ENCODE assay signal across 18 cellular contexts in the genomic region with DNA sequence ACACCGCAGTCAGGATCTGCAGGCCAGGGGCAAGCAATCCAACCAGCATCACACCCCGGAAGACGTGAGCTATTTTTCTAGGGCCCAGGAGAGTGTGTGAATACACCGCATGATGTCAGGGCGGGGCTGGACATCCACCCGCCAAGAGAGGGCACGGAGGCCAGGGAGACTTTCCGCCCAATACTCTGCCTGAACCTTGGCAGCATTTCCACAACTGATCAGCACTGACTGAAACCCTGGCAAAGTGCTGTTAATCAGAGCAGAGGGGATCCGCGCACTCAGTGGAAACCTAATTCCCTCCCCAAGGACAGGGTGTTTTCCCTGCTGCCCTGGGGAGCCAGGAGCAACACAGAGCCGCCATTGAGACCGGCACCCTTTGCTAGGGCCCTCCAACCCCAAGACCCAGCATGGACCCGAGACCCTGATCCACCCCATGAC.
"Had no signal": no experiment of that assay in that cellular context is flagged by ENCODE, and none has a peak within 500 bp of the region (broad histone marks: within the 10 kb centered on the region; RNA-seq: fewer than 3 reads in every experiment).

No MANE protein-coding gene starts in this region.

- ATAC-seq: activated CD4-positive, alpha-beta T cell treated with anti-CD3 and anti-CD28 coated beads for 36 hours; activated T-cell treated with anti-CD3 and anti-CD28 coated beads, Interleukin-2, amount 50 U/mL, for 72 hours; mucosa of descending colon; naive thymus-derived CD8-positive, alpha-beta T cell had no signal

- H3K27me3 Mint-ChIP-seq: activated CD4-positive, alpha-beta memory T cell treated with anti-CD3 and anti-CD28 coated beads, Interleukin-2, amount 10 ng/mL, durations not matched to agents 7 days and 5 days; activated CD4-positive, alpha-beta T cell treated with anti-CD3 and anti-CD28 coated beads for 36 hours; naive thymus-derived CD8-positive, alpha-beta T cell; progenitor cell of endocrine pancreas; type B pancreatic cell had no signal

- H3K27me3 ChIP-seq: colonic mucosa had no signal

- DNase-seq: activated CD4-positive, alpha-beta memory T cell treated with anti-CD3 and anti-CD28 coated beads, Interleukin-2, amount 10 ng/mL, durations not matched to agents 7 days and 5 days; activated CD4-positive, alpha-beta T cell treated with anti-CD3 and anti-CD28 coated beads for 36 hours; activated naive CD4-positive, alpha-beta T cell treated with Interleukin-2 at 50 U/mL for 16 hours; activated T-cell treated with anti-CD3 and anti-CD28 coated beads, Interleukin-2, amount 50 U/mL, for 72 hours; caudate nucleus; colonic mucosa; hypothalamus; immature natural killer cell; left cardiac atrium; mucosa of descending colon; naive thymus-derived CD8-positive, alpha-beta T cell; nucleus accumbens; stimulated activated CD4-positive, alpha-beta T cell treated with anti-CD3 and anti-CD28 coated beads, Interleukin-15, amount 100 ng/mL, for 24 hours; T-helper 1 cell had no signal

- H3K9me3 Mint-ChIP-seq: activated CD4-positive, alpha-beta memory T cell treated with anti-CD3 and anti-CD28 coated beads, Interleukin-2, amount 10 ng/mL, durations not matched to agents 7 days and 5 days; activated T-cell treated with anti-CD3 and anti-CD28 coated beads, Interleukin-2, amount 50 U/mL, for 72 hours; immature natural killer cell; naive thymus-derived CD8-positive, alpha-beta T cell; type B pancreatic cell had no signal

- H3K27ac ChIP-seq: colonic mucosa, SK-N-MC, VCaP had no signal

- H3K4me3 Mint-ChIP-seq: activated CD4-positive, alpha-beta memory T cell treated with anti-CD3 and anti-CD28 coated beads, Interleukin-2, amount 10 ng/mL, durations not matched to agents 7 days and 5 days; activated CD4-positive, alpha-beta T cell treated with anti-CD3 and anti-CD28 coated beads for 36 hours; activated T-cell treated with anti-CD3 and anti-CD28 coated beads, Interleukin-2, amount 50 U/mL, for 72 hours; immature natural killer cell; type B pancreatic cell had no signal

- H3K36me3 ChIP-seq: colonic mucosa had no signal

- H3K4me3 ChIP-seq: colonic mucosa, mucosa of descending colon, SK-N-MC had no signal

- H3K27ac Mint-ChIP-seq: activated CD4-positive, alpha-beta memory T cell treated with anti-CD3 and anti-CD28 coated beads, Interleukin-2, amount 10 ng/mL, durations not matched to agents 7 days and 5 days; activated CD4-positive, alpha-beta T cell treated with anti-CD3 and anti-CD28 coated beads for 36 hours; activated T-cell treated with anti-CD3 and anti-CD28 coated beads, Interleukin-2, amount 50 U/mL, for 72 hours; immature natural killer cell; progenitor cell of endocrine pancreas; type B pancreatic cell had no signal

- H3K4me1 ChIP-seq: colonic mucosa had no signal

- H3K9me3 ChIP-seq: colonic mucosa, mucosa of descending colon had no signal
